ENCODE assay signal across 8 cellular contexts in genomic region chr7:155206286-155207020, GRCh38.
A peak's percentile ranks its signal among the peaks of the same experiment; 100 is the strongest.
DNase-seq lines count a peak whose midpoint lies in the region; ATAC-seq, FAIRE-seq and TF ChIP-seq lines count a peak whose summit lies in the region.

No MANE protein-coding gene starts in this region.

- H3K4me1 ChIP-seq in CD4-positive, CD25-positive, alpha-beta regulatory T cell (ENCODE audit: control insufficient read depth, insufficient read depth, low read length, poor library complexity, severe bottlenecking), result peaks cover 19% of the 10 kb centered on the region
- peaks cover 0 to 20% (median 8%) of the 10 kb centered on the region in 4 experiments; a peak in 4 of 7 replicates for H3K4me1 ChIP-seq in H1 (replicated peaks in 1 of 4; ENCODE audit: control insufficient read depth in 3 of 4, insufficient read depth in 4 of 4, low read length in 3 of 4)

- 92% methylated on average over 21 of the region's 21 CpGs; no CpG with 5 or more reads in 1 of the 2 experiments for WGBS in H1 (ENCODE audit: extremely low coverage in 1 of 2, insufficient coverage in 1 of 2, insufficient read length in 1 of 2, insufficient replicate concordance in 2 of 2, low coverage in 1 of 2, low lambda C conversion rate in 2 of 2, missing lambda C conversion rate in 1 of 2), 2 experiments

- H3K4me3 ChIP-seq in CD4-positive, CD25-positive, alpha-beta regulatory T cell (ENCODE audit: low read depth, low read length), result peak overlapping the region; percentile 90
- no peak overlapping the region for H3K4me3 ChIP-seq in H1 (ENCODE audit: extremely low read depth in 1 of 4, insufficient read depth in 2 of 4, low read depth in 3 of 4, low read length in 4 of 4)

- no peaks in the 10 kb centered on the region for H3K36me3 Mint-ChIP-seq in CD4-positive, CD25-positive, alpha-beta regulatory T cell
- H3K36me3 Mint-ChIP-seq in neural crest cell (ENCODE audit: low read depth), result peaks cover 4% of the 10 kb centered on the region

- H3K9me3 ChIP-seq in CD4-positive, CD25-positive, alpha-beta regulatory T cell (ENCODE audit: control insufficient read depth in 2 of 2, low read length in 2 of 2), result no peaks in the 10 kb centered on the region
- peaks cover under 1 to 2% of the 10 kb centered on the region in 2 experiments; a peak in 1 of 4 replicates for H3K9me3 ChIP-seq in H1 (ENCODE audit: insufficient read depth in 2 of 2, low read depth in 1 of 2, low read length in 1 of 2)

- no peaks in the 10 kb centered on the region for H3K79me2 ChIP-seq in H1 (ENCODE audit: control insufficient read depth in 1 of 2, insufficient read depth in 2 of 2, low read length in 2 of 2)

- no peak overlapping the region for H4K5ac ChIP-seq in H1 (ENCODE audit: insufficient read length, low read depth, low read length)

- H3K4ac ChIP-seq in H1 (replicated peaks; ENCODE audit: insufficient read length, low read depth, low read length), result no peak overlapping the region

- H3K4me1 Mint-ChIP-seq in CD4-positive, CD25-positive, alpha-beta regulatory T cell, result peaks cover 11 to 30% (median 20%) of the 10 kb centered on the region in 4 donors
- H3K4me1 Mint-ChIP-seq in neural crest cell, result peaks cover 27% of the 10 kb centered on the region

- no peak overlapping the region for H3K4me2 ChIP-seq in H1 (ENCODE audit: insufficient read depth in 1 of 2, low read depth in 2 of 2, low read length in 2 of 2)

- peak overlapping the region; percentile 59 for H2BK120ac ChIP-seq in H1 (replicated peaks; ENCODE audit: low read depth, low read length)

- H2BK5ac ChIP-seq in H1 (ENCODE audit: low read depth, low read length), result peak overlapping the region; percentile 72

- no peak for FAIRE-seq in H1 (lab: Jason Lieb, UNC)

- ATAC-seq in CD4-positive, CD25-positive, alpha-beta regulatory T cell (ENCODE audit: low read depth in 2 of 2), result no peak
- ATAC-seq in GM21423 (IDR thresholded peaks at IDR 0.05; ENCODE audit: unreplicated experiment), result peak; percentile 35

- no peak for TF ChIP-seq POLR2A in H1 (IDR thresholded peaks at IDR 0.05; ENCODE audit: control extremely low read depth in 1 of 2, low read depth in 2 of 2, low read length in 2 of 2)

- no peak overlapping the region for H3K23ac ChIP-seq in H1 (ENCODE audit: insufficient read length)

- H3K14ac ChIP-seq in H1 (ENCODE audit: insufficient read length), result no peak overlapping the region

- peak overlapping the region; percentile 85 to 94 (median 90) for H3K4me3 Mint-ChIP-seq in CD4-positive, CD25-positive, alpha-beta regulatory T cell
- H3K4me3 Mint-ChIP-seq in neural crest cell, result no peak overlapping the region

- POLR2A ChIA-PET in H1 (lab: Charles Lee; ENCODE audit: partially characterized antibody), result no interaction called here

- H4K91ac ChIP-seq in H1 (replicated peaks; ENCODE audit: insufficient read length, low read length), result peak overlapping the region; percentile 94

- no peak for TF ChIP-seq RAD21 in H1 (IDR thresholded peaks at IDR 0.05 in 1 of 2, conservative IDR thresholded peaks at IDR 0.05 in 1 of 2; ENCODE audit: low read depth in 2 of 2, low read length in 2 of 2)

- no peak overlapping the region for H3K9ac ChIP-seq in H1 (replicated peaks in 1 of 4; ENCODE audit: extremely low read depth in 1 of 4, low read depth in 3 of 4, low read length in 3 of 4)

- no peak overlapping the region for H2BK20ac ChIP-seq in H1 (ENCODE audit: low read length)

- TF ChIP-seq CTCF in H1 (IDR thresholded peaks at IDR 0.05; ENCODE audit: control extremely low read depth in 1 of 3, insufficient read depth in 1 of 3, low read depth in 1 of 3, low read length in 3 of 3) (no peak), neural crest cell (conservative IDR thresholded peaks at IDR 0.05) (no peak)

- peaks cover 18% of the 10 kb centered on the region; the same call in 1 of the 2 replicates for H3K23me2 ChIP-seq in H1 (ENCODE audit: low read depth, low read length)

- H3K27me3 ChIP-seq in CD4-positive, CD25-positive, alpha-beta regulatory T cell (ENCODE audit: control insufficient read depth, insufficient read depth, low read length), result no peaks in the 10 kb centered on the region
- no peaks in the 10 kb centered on the region for H3K27me3 ChIP-seq in H1 (replicated peaks in 1 of 4; ENCODE audit: control insufficient read depth in 3 of 4, extremely low read depth in 1 of 4, insufficient read depth in 3 of 4, low read length in 3 of 4)

- H3K79me1 ChIP-seq in H1 (ENCODE audit: low read depth, low read length), result no peaks in the 10 kb centered on the region

- H2AK5ac ChIP-seq in H1 (ENCODE audit: low read depth, low read length), result peak overlapping the region; percentile 99

- peak; percentile 42 to 89 (median 67) for DNase-seq in CD4-positive, CD25-positive, alpha-beta regulatory T cell
- DNase-seq in Kasumi-1 (lab: John Stamatoyannopoulos, UW) (peak; percentile 87 to 90), H1 (ENCODE audit: low read depth in 1 of 2, low spot score in 2 of 2) (no peak), neural crest cell (ENCODE audit: low read depth, low spot score) (no peak), occipital lobe (lab: John Stamatoyannopoulos, UW) (no peak)
- peak; percentile 75 to 83 for DNase-seq in activated CD4-positive, alpha-beta T cell treated with anti-CD3 and anti-CD28 coated beads, Interleukin-2, amount 50 U/mL, for 48 hours

- H3K9me3 Mint-ChIP-seq in CD4-positive, CD25-positive, alpha-beta regulatory T cell, result peaks cover 0 to 1% (median 0%) of the 10 kb centered on the region in 7 donors
- peaks cover 3% of the 10 kb centered on the region for H3K9me3 Mint-ChIP-seq in neural crest cell

- peaks cover 0 to 11% of the 10 kb centered on the region in 2 experiments for H4K20me1 ChIP-seq in H1 (replicated peaks in 1 of 2; ENCODE audit: control insufficient read depth in 1 of 2, insufficient read depth in 2 of 2, low read length in 2 of 2)

- H3K27ac ChIP-seq in CD4-positive, CD25-positive, alpha-beta regulatory T cell (ENCODE audit: insufficient read depth, low read length, poor library complexity, severe bottlenecking), result peak overlapping the region; percentile 93
- H3K27ac ChIP-seq in H1 (ENCODE audit: low read depth, low read length) (no peak overlapping the region), temporal lobe (ENCODE audit: low read depth, low read length) (peak overlapping the region; percentile 10)

- no peak overlapping the region for H3K18ac ChIP-seq in H1 (ENCODE audit: extremely low read depth, low read length)

- peak overlapping the region; percentile 99; the same call in 1 of the 2 replicates for H2BK15ac ChIP-seq in H1 (ENCODE audit: low read length)

- H3K56ac ChIP-seq in H1 (replicated peaks; ENCODE audit: insufficient read length, low read depth, low read length), result no peak overlapping the region

- H2BK12ac ChIP-seq in H1 (ENCODE audit: low read depth, low read length), result peak overlapping the region; percentile 98

- TF ChIP-seq EP300 in H1 (IDR thresholded peaks at IDR 0.05; ENCODE audit: borderline replicate concordance in 1 of 2, low read depth in 2 of 2, low read length in 2 of 2), result no peak

- no peak overlapping the region for H4K8ac ChIP-seq in H1 (ENCODE audit: extremely low read depth, insufficient read depth, low read length)

- H2AFZ ChIP-seq in H1 (ENCODE audit: low read length), result no peak overlapping the region

- peak overlapping the region; percentile 96 to 99 (median 96) for H3K27ac Mint-ChIP-seq in CD4-positive, CD25-positive, alpha-beta regulatory T cell
- peak overlapping the region; percentile 91 for H3K27ac Mint-ChIP-seq in neural crest cell (ENCODE audit: unreplicated experiment)

- peaks cover 8% of the 10 kb centered on the region for H3K27me3 Mint-ChIP-seq in CD4-positive, CD25-positive, alpha-beta regulatory T cell
- H3K27me3 Mint-ChIP-seq in neural crest cell (ENCODE audit: low read depth), result peaks cover 2% of the 10 kb centered on the region

- no peaks in the 10 kb centered on the region for H3K36me3 ChIP-seq in CD4-positive, CD25-positive, alpha-beta regulatory T cell (ENCODE audit: control insufficient read depth, insufficient read depth, low read length)
- H3K36me3 ChIP-seq in H1 (ENCODE audit: control insufficient read depth in 2 of 4, insufficient read depth in 4 of 4, low read length in 3 of 4), result no peaks in the 10 kb centered on the region; a peak in 1 of 8 replicates

- CTCF ChIA-PET in H1 (lab: Charles Lee; ENCODE audit: partially characterized antibody), result interaction anchor here (1.3 kb wide), 1 partner anchor 16 kb away, joined by 3 read pairs; no protein-coding TSS in a partner anchor

TF ChIP-seq in H1, 55 proteins besides CTCF, POLR2A, EP300 and RAD21:
- TF ChIP-seq RFX5 (IDR thresholded peaks at IDR 0.05; ENCODE audit: borderline replicate concordance, low read depth, low read length) (peak; percentile 36; the same call in 1 of the 2 replicates), RBBP5 (IDR thresholded peaks at IDR 0.05; ENCODE audit: borderline replicate concordance, low read depth, low read length) (no peak)

Comparison
In these comparisons a context has a peak if more than half of its experiments do, and no peak if none do; other contexts are left out.
1. DNase-seq: peak in CD4-positive, CD25-positive, alpha-beta regulatory T cell (3 of 3), Kasumi-1 (2 of 2) and activated CD4-positive, alpha-beta T cell treated with anti-CD3 and anti-CD28 coated beads, Interleukin-2, amount 50 U/mL, for 48 hours (2 of 2); none in H1 (0 of 2), neural crest cell (single experiment) and occipital lobe (single experiment).